In genomic region chr2:61640406-61640805, GRCh38 we compare ENCODE assay signal across 1 cellular context.
TF ChIP-seq lines count a peak whose summit lies in the region.

No MANE protein-coding gene starts in this region.

TF ChIP-seq in GM12878, 131 proteins besides CTCF, POLR2A, EP300 and RAD21 (continued from another document):
- TF ChIP-seq ZSCAN29 (IDR thresholded peaks at IDR 0.05) (no peak), CHD1 (IDR thresholded peaks at IDR 0.05; ENCODE audit: low read depth, low read length) (no peak)
- TF ChIP-seq, protein P1, sequence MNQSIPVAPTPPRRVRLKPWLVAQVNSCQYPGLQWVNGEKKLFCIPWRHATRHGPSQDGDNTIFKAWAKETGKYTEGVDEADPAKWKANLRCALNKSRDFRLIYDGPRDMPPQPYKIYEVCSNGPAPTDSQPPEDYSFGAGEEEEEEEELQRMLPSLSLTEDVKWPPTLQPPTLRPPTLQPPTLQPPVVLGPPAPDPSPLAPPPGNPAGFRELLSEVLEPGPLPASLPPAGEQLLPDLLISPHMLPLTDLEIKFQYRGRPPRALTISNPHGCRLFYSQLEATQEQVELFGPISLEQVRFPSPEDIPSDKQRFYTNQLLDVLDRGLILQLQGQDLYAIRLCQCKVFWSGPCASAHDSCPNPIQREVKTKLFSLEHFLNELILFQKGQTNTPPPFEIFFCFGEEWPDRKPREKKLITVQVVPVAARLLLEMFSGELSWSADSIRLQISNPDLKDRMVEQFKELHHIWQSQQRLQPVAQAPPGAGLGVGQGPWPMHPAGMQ (IDR thresholded peaks at IDR 0.05; ENCODE audit: borderline replicate concordance) = no peak
